In the genomic region with DNA sequence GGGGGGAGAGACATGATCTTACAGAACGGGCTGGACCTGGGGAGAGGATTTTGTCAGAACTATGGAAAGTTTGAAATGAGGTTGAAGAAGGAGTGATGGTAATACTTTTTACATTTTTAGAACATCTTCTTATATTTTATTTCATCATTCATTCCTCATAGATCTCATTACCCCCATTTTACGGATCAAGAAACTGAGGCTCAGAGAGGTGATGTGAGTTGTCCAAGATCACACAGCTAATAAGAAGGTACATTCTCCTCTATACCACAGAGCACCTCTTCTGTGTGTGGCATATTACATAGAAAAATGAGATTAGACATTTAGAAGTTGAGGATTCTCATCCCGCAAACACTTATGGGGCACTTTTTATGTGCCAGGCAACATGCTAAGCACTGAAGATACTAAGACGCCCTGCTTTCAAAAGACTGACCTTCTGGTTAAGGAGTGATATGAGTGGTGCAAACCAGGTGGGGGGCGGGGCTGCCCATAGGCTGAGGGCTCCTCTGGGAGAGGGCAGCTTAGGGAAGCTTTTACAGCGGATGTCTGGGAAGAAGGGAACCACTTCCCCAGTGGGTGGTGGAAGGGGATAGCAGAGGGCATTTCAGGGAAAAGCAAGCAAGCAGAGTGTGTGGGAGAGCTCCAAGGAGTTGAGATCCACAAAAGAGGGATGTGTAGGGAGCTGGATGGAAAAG, we compare ENCODE assay signal across 26 cellular contexts. TPM values are rescaled to one million over a fixed set of nuclear protein-coding genes. Genes with fewer than 3 reads are reported as not detected.
"Had no signal": no experiment of that assay in that cellular context is flagged by ENCODE, and none has a peak within 500 bp of the region (broad histone marks: within the 10 kb centered on the region; RNA-seq: fewer than 3 reads in every experiment).

No MANE protein-coding gene starts in this region.

- H3K27ac Mint-ChIP-seq: IgD-negative memory B cell, T-cell had no signal

- H3K36me3 Mint-ChIP-seq: T-cell had no signal

- H3K4me3 Mint-ChIP-seq: T-cell had no signal

- H3K4me3 ChIP-seq: SJSA1, SK-N-MC had no signal

- H3K9me3 Mint-ChIP-seq: T-cell had no signal

- ATAC-seq: T-cell had no signal

- DNase-seq: KBM-7, MV-4-11, NCI-H1048, NCI-H1105, NCI-H1417, NCI-H1436 treated with DMSO at 0.1 percent for 48 hours, NCI-H1694, NCI-H187 treated with DMSO at 0.1 percent for 48 hours, NCI-H2029 treated with DMSO at 0.1 percent for 48 hours, NCI-H2171 treated with DMSO at 0.1 percent for 48 hours, NCI-H345, NCI-H446 treated with DMSO at 0.1 percent for 48 hours, NCI-H510A treated with DMSO at 0.1 percent for 48 hours, NCI-H526, Right ventricle myocardium superior, RPMI8226, SIG-M5, SW 1271, T-cell had no signal

- H3K36me3 ChIP-seq: SJSA1 had no signal

- H3K27ac ChIP-seq: SJSA1, SK-N-MC had no signal

- FAIRE-seq: RCC 7860 had no signal

- H3K9me3 ChIP-seq: SJSA1 had no signal

RNA-seq across cellular contexts. Expression of a gene that starts 17.4 kb away (rescaled TPM):
- total RNA-seq: LHCN-M2, Right ventricle myocardium superior, SJSA1, T-cell had no signal
- polyA plus RNA-seq: IgD-negative memory B cell had no signal

RNA-seq across cellular contexts. Expression of a gene that starts 19.9 kb away (rescaled TPM):
- total RNA-seq: LHCN-M2, MCF 10A, Right ventricle myocardium superior, SJSA1 had no signal
- polyA plus RNA-seq: IgD-negative memory B cell had no signal

RNA-seq across cellular contexts. Expression of a gene that starts 42.9 kb away (rescaled TPM):
- total RNA-seq: HT1080, LHCN-M2, MCF 10A, Right ventricle myocardium superior, SJSA1, T-cell had no signal
